Comparison of ENCODE assay signal across 7 cellular contexts in genomic region chr9:110343537-110343936, GRCh38. TPM values are rescaled to one million over a fixed set of nuclear protein-coding genes. Genes with fewer than 3 reads are reported as not detected.
"Had no signal": no experiment of that assay in that cellular context is flagged by ENCODE, and none has a peak within 500 bp of the region (broad histone marks: within the 10 kb centered on the region; RNA-seq: fewer than 3 reads in every experiment).

No MANE protein-coding gene starts in this region.

- DNase-seq: H9, HCEC 1CT, IMR-90 had no signal

- H3K4me2 ChIP-seq: GM23338 had no signal

- H2AFZ ChIP-seq: GM23338 had no signal

- ATAC-seq: GM23338, K562 had no signal

- H3K4me3 ChIP-seq: GM23338, K562 had no signal

RNA-seq across cellular contexts. Expression of gene TXNDC8, which starts 5.9 kb away (rescaled TPM):
- total RNA-seq: GM23338, H1, H9, HT-29, IMR-90, K562 had no signal
- polyA plus RNA-seq: GM23338, H1, IMR-90, K562 had no signal
